ENCODE assay signal across 18 cellular contexts in the genomic region with DNA sequence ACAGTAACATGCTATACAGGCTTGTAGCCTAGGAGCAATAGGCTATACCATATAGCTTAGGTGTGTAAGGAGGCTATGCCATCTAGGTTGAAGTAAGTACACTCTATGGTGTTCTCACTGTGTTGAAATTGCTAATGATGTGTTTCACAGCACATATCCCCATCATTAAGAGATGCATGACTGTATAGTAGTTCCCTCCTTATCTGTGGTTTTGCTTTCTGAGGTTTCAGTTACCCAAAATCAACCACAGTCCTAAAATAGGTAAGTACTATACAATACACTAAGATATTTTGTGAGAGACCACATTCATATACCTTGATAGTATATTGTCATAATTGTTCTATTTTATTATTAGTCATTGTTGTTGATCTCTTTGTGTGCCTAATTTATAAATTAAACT. TPM values are rescaled to one million over a fixed set of nuclear protein-coding genes. Genes with fewer than 3 reads are reported as not detected.
DNase-seq lines count a peak whose midpoint lies in the region; ATAC-seq and TF ChIP-seq lines count a peak whose summit lies in the region.
"Had no signal": no experiment of that assay in that cellular context is flagged by ENCODE, and none has a peak within 500 bp of the region (broad histone marks: within the 10 kb centered on the region; RNA-seq: fewer than 3 reads in every experiment).

No MANE protein-coding gene starts in this region.

- no peak overlapping the region for H3K4me3 Mint-ChIP-seq in MCF 10A (ENCODE audit: unreplicated experiment)
- H3K4me3 Mint-ChIP-seq: activated naive CD8-positive, alpha-beta T cell; nephron progenitor cell had no signal

- no peak overlapping the region for H2AFZ ChIP-seq in mesenchymal stem cell (ENCODE audit: low read depth, low read length)

- no peaks in the 10 kb centered on the region for H3K9me3 Mint-ChIP-seq in MCF 10A (ENCODE audit: unreplicated experiment)
- H3K9me3 Mint-ChIP-seq: nephron progenitor cell had no signal

- H3K4me3 ChIP-seq in mesenchymal stem cell (ENCODE audit: insufficient read depth in 1 of 2, low read depth in 1 of 2, low read length in 2 of 2): no peak overlapping the region
- H3K4me3 ChIP-seq: BLaER1, smooth muscle cell had no signal

- ATAC-seq in GM18858 (IDR thresholded peaks at IDR 0.05; ENCODE audit: unreplicated experiment) (peak; percentile 94), GM21515 (IDR thresholded peaks at IDR 0.05; ENCODE audit: unreplicated experiment) (peak; percentile 93), HG03060 (IDR thresholded peaks at IDR 0.05; ENCODE audit: low read depth, unreplicated experiment) (peak; percentile 79), omental fat pad (ENCODE audit: low FRiP score) (no peak)
- ATAC-seq: foreskin keratinocyte had no signal

- no peak overlapping the region for H4K91ac ChIP-seq in mesenchymal stem cell (ENCODE audit: low read length)

- no peak overlapping the region for H3K14ac ChIP-seq in mesenchymal stem cell (ENCODE audit: low read length in 2 of 2)

- H3K4me1 ChIP-seq in mesenchymal stem cell (ENCODE audit: control insufficient read depth, insufficient read depth, low read depth, low read length): peaks cover 2% of the 10 kb centered on the region
- H3K4me1 ChIP-seq: BLaER1, foreskin keratinocyte had no signal

- no peak overlapping the region for H2BK12ac ChIP-seq in mesenchymal stem cell (ENCODE audit: low read length in 2 of 2)

- POLR2A ChIA-PET in MCF 10A (lab: Yijun Ruan, JAX): interaction anchor here (1.0 kb wide), 1 partner anchor 14 kb away, joined by 3 read pairs; no protein-coding TSS in a partner anchor

- H3K4me1 Mint-ChIP-seq in MCF 10A (ENCODE audit: insufficient read depth, unreplicated experiment): no peaks in the 10 kb centered on the region

- no peak overlapping the region for H3K18ac ChIP-seq in mesenchymal stem cell (ENCODE audit: low read depth in 1 of 2, low read length in 2 of 2)

- no peak overlapping the region for H3K9ac ChIP-seq in mesenchymal stem cell (ENCODE audit: low read length)
- H3K9ac ChIP-seq: BLaER1 had no signal

- no peak overlapping the region for H2BK15ac ChIP-seq in mesenchymal stem cell (ENCODE audit: low read depth, poor library complexity, severe bottlenecking)

- no peak overlapping the region for H3K4ac ChIP-seq in mesenchymal stem cell (ENCODE audit: low read depth in 1 of 2, low read length in 2 of 2)

- H3K27ac ChIP-seq in mesenchymal stem cell (ENCODE audit: low read length, poor library complexity, severe bottlenecking): no peak overlapping the region
- H3K27ac ChIP-seq: BLaER1, foreskin keratinocyte had no signal

- no peaks in the 10 kb centered on the region for H3K36me3 ChIP-seq in mesenchymal stem cell (ENCODE audit: control insufficient read depth in 1 of 2, insufficient read depth in 2 of 2, low read depth in 1 of 2, low read length in 2 of 2)
- H3K36me3 ChIP-seq: BLaER1 had no signal

- no peaks in the 10 kb centered on the region for H3K9me3 ChIP-seq in mesenchymal stem cell (ENCODE audit: control insufficient read depth, low read length)
- H3K9me3 ChIP-seq: BLaER1 had no signal

- H3K36me3 Mint-ChIP-seq in MCF 10A (ENCODE audit: insufficient read depth, unreplicated experiment): no peaks in the 10 kb centered on the region
- H3K36me3 Mint-ChIP-seq: activated naive CD8-positive, alpha-beta T cell had no signal

- no peak overlapping the region for H2BK5ac ChIP-seq in mesenchymal stem cell (ENCODE audit: low read depth, low read length, poor library complexity, severe bottlenecking)

- CTCF ChIA-PET in MCF 10A (lab: Yijun Ruan, JAX): interaction anchor here (1.0 kb wide), 1 partner anchor 187 kb away, joined by 3 read pairs; no protein-coding TSS in a partner anchor

- H4K8ac ChIP-seq in mesenchymal stem cell (ENCODE audit: low read length): no peak overlapping the region

- intact Hi-C loops in MCF 10A (cut with micrococcal nuclease): no loop called here

- DNase-seq in NCI-H226: peak; percentile 22
- no peak for DNase-seq in stimulated activated CD4-positive, alpha-beta T cell treated with anti-CD3 and anti-CD28 coated beads, Interleukin-12 subunit alpha, Interleukin-12 subunit beta, amount 100 ng/mL, for 4 hours
- DNase-seq in mesenchymal stem cell: no peak
- DNase-seq in MCF 10A (ENCODE audit: unreplicated experiment): no peak
- no peak for DNase-seq in omental fat pad (ENCODE audit: low spot score)
- DNase-seq: activated CD4-positive, alpha-beta T cell treated with anti-CD3 and anti-CD28 coated beads, Interleukin-2, amount 50 U/mL, for 1 hour; dermis blood vessel endothelial cell; foreskin keratinocyte; HCEC 1CT; NCI-H82; nephron progenitor cell; SW 1271 had no signal

- H3K27me3 Mint-ChIP-seq in MCF 10A (ENCODE audit: insufficient read depth, unreplicated experiment): peaks cover 11% of the 10 kb centered on the region

- H2BK120ac ChIP-seq in mesenchymal stem cell (ENCODE audit: low read depth, low read length): no peak overlapping the region

- H3K27ac Mint-ChIP-seq in MCF 10A (ENCODE audit: low read depth, unreplicated experiment): no peak overlapping the region
- H3K27ac Mint-ChIP-seq: activated naive CD8-positive, alpha-beta T cell; nephron progenitor cell had no signal

- BruUV-seq in MCF 10A (replicated peaks; lab: Mats Ljungman, UMichigan): no TSS peak

- H3K79me1 ChIP-seq in mesenchymal stem cell (replicated peaks; ENCODE audit: low read length, poor library complexity, severe bottlenecking): no peaks in the 10 kb centered on the region

- H3K27me3 ChIP-seq in mesenchymal stem cell (ENCODE audit: control insufficient read depth in 1 of 2, insufficient read depth in 1 of 2, low read length in 2 of 2): no peaks in the 10 kb centered on the region
- H3K27me3 ChIP-seq: BLaER1, foreskin keratinocyte had no signal

- no peak for TF ChIP-seq CTCF in MCF 10A (IDR thresholded peaks at IDR 0.05; ENCODE audit: unreplicated experiment)
- no peak for TF ChIP-seq CTCF in omental fat pad (IDR thresholded peaks at IDR 0.05)

- H3K4me2 ChIP-seq in mesenchymal stem cell (ENCODE audit: low read length, poor library complexity, severe bottlenecking): no peak overlapping the region
- H3K4me2 ChIP-seq: BLaER1, smooth muscle cell had no signal

- H3K23ac ChIP-seq in mesenchymal stem cell (ENCODE audit: low read length in 2 of 2): no peak overlapping the region

- H2AK5ac ChIP-seq in mesenchymal stem cell (ENCODE audit: low read length, severe bottlenecking): no peak overlapping the region

RNA-seq across cellular contexts. Expression of a gene that starts 12.7 kb away (rescaled TPM):
- polyA plus RNA-seq in mesenchymal stem cell (2013, experiment 1 of 2): 4.6 TPM
- 5.0 TPM for polyA plus RNA-seq in mesenchymal stem cell (2013, experiment 2 of 2)
- total RNA-seq in MCF 10A (2022) (3.3 and 4.4 TPM in 2 replicates), omental fat pad (10 to 100 TPM in 3 of 4 donors, 1 to 10 TPM in 1; 8.0 to 19.7 (median 13.2) TPM)
